8 cellular contexts compared by ENCODE assay signal in genomic region chr19:10095948-10096614, GRCh38. TPM values are rescaled to one million over a fixed set of nuclear protein-coding genes. Genes with fewer than 3 reads are reported as not detected.
DNase-seq lines count a peak whose midpoint lies in the region; ATAC-seq and TF ChIP-seq lines count a peak whose summit lies in the region.

No MANE protein-coding gene starts in this region.

- H3K27me3 ChIP-seq in left lung, result no peaks in the 10 kb centered on the region

- H3K9me3 ChIP-seq in left lung, result no peaks in the 10 kb centered on the region

- TF ChIP-seq CTCF in AG10803 (conservative IDR thresholded peaks at IDR 0.05; ENCODE audit: low read length) (no peak), left lung (IDR thresholded peaks at IDR 0.05) (no peak)

- peaks cover 0 to 28% of the 10 kb centered on the region in 2 donors for H3K36me3 ChIP-seq in left lung

- intact Hi-C loops in left lung (cut with DNase I), result no loop called here

- H3K4me3 ChIP-seq in AG10803 (ENCODE audit: low read length) (peak overlapping the region; percentile 54), left lung (peak overlapping the region; percentile 48 to 55)

- ATAC-seq in GM19043 (IDR thresholded peaks at IDR 0.05; ENCODE audit: low read depth, unreplicated experiment), result peak; percentile 64
- ATAC-seq in HG03354 (IDR thresholded peaks at IDR 0.05; ENCODE audit: poor library complexity, severe bottlenecking, unreplicated experiment), result peak; percentile 67
- peak; percentile 91 for ATAC-seq in left lung

- peaks cover 3 to 14% of the 10 kb centered on the region in 2 donors for H3K4me1 ChIP-seq in left lung

- peak overlapping the region; percentile 79 to 90 for H3K27ac ChIP-seq in left lung

- DNase-seq in AG10803 (ENCODE audit: low read depth) (peak; percentile 89), NCI-H446 treated with DMSO at 0.1 percent for 48 hours (lab: John Stamatoyannopoulos, UW) (peak; percentile 83), dedifferentiated amniotic fluid mesenchymal stem cell (ENCODE audit: extremely low spot score) (peak; percentile 81), left lung (peak; percentile 90 to 98)
- DNase-seq in activated CD4-positive, alpha-beta T cell treated with anti-CD3 and anti-CD28 coated beads for 4 hours, result peak; percentile 84 to 89
- peak; percentile 87 for DNase-seq in stimulated activated CD4-positive, alpha-beta T cell treated with anti-CD3 and anti-CD28 coated beads, Interleukin-4, amount 100 ng/mL, for 1 hour

RNA-seq across cellular contexts. Expression of gene ANGPTL6, which starts 6.4 kb away (rescaled TPM):
- total RNA-seq in left lung, result under 1 TPM; 0.38 to 0.68 TPM

RNA-seq across cellular contexts. Expression of gene SHFL, which starts 10.0 kb away (rescaled TPM):
- total RNA-seq in left lung, result 10 to 100 TPM; 30.9 to 38.8 TPM

RNA-seq across cellular contexts. Expression of gene PPAN, which starts 10.1 kb away (rescaled TPM):
- 10 to 100 TPM; 23.4 to 49.8 TPM for total RNA-seq in left lung

RNA-seq across cellular contexts. Expression of gene P2RY11, which starts 15.4 kb away (rescaled TPM):
- 10 to 100 TPM in 1 of 2 donors, 1 to 10 TPM in 1; 8.4 to 24.4 TPM for total RNA-seq in left lung

RNA-seq across cellular contexts. Expression of gene EIF3G, which starts 23.6 kb away (rescaled TPM):
- 100 to 1,000 TPM; 162 to 166 TPM for total RNA-seq in left lung

Comparison
In these comparisons a context has a peak if more than half of its experiments do, and no peak if none do; other contexts are left out.
1. Peak in every context shown above with its lines: DNase-seq, ATAC-seq, H3K4me3 ChIP-seq and H3K27ac ChIP-seq.